18 cellular contexts compared by ENCODE assay signal in genomic region chr7:55080000-55080629, GRCh38.
"Had no signal": no experiment of that assay in that cellular context is flagged by ENCODE, and none has a peak within 500 bp of the region (broad histone marks: within the 10 kb centered on the region; RNA-seq: fewer than 3 reads in every experiment).

No MANE protein-coding gene starts in this region.

- H3K27ac Mint-ChIP-seq: activated B cell treated with CpG ODN at 0.5 μM for 24 hours; activated naive CD8-positive, alpha-beta T cell; naive thymus-derived CD4-positive, alpha-beta T cell; stimulated activated memory B cell treated with anti-CD40 and anti-IgM and Interleukin-4, amounts not matched to agents 10 μg/mL and 1 μg/mL and 100 μg/mL, for 72 hours had no signal

- DNase-seq: activated B cell treated with CpG ODN at 0.5 μM for 24 hours; activated CD4-positive, alpha-beta T cell treated with anti-CD3 and anti-CD28 coated beads for 48 hours; activated CD8-positive, alpha-beta memory T cell treated with anti-CD3 and anti-CD28 coated beads for 24 hours; activated gamma-delta T cell treated with Interleukin-2 at 50 U/mL for 16 hours; amniotic stem cell; central memory CD4-positive, alpha-beta T cell; effector CD4-positive, alpha-beta T cell; islet precursor cell; mucosa of descending colon; naive thymus-derived CD4-positive, alpha-beta T cell; stimulated activated CD4-positive, alpha-beta T cell treated with anti-CD3 and anti-CD28 coated beads, Interleukin-2, amount 100 ng/mL, for 48 hours; SW 1271; trophoblast cell had no signal

- H3K9me3 ChIP-seq: mucosa of descending colon had no signal

- H3K4me1 Mint-ChIP-seq: activated B cell treated with CpG ODN at 0.5 μM for 24 hours; naive thymus-derived CD4-positive, alpha-beta T cell; stimulated activated memory B cell treated with anti-CD40 and anti-IgM and Interleukin-4, amounts not matched to agents 10 μg/mL and 1 μg/mL and 100 μg/mL, for 72 hours had no signal

- H3K4me3 Mint-ChIP-seq: activated B cell treated with CpG ODN at 0.5 μM for 24 hours; activated naive CD8-positive, alpha-beta T cell; brain; naive thymus-derived CD4-positive, alpha-beta T cell; stimulated activated memory B cell treated with anti-CD40 and anti-IgM and Interleukin-4, amounts not matched to agents 10 μg/mL and 1 μg/mL and 100 μg/mL, for 72 hours had no signal

- H3K9ac ChIP-seq: parathyroid adenoma had no signal

- H3K27ac ChIP-seq: coronary artery, parathyroid adenoma had no signal

- H3K4me3 ChIP-seq: coronary artery, mucosa of descending colon had no signal

- H3K9me3 Mint-ChIP-seq: activated B cell treated with CpG ODN at 0.5 μM for 24 hours; brain; naive thymus-derived CD4-positive, alpha-beta T cell; stimulated activated memory B cell treated with anti-CD40 and anti-IgM and Interleukin-4, amounts not matched to agents 10 μg/mL and 1 μg/mL and 100 μg/mL, for 72 hours had no signal

- H3K36me3 Mint-ChIP-seq: activated naive CD8-positive, alpha-beta T cell; brain; naive thymus-derived CD4-positive, alpha-beta T cell; stimulated activated memory B cell treated with anti-CD40 and anti-IgM and Interleukin-4, amounts not matched to agents 10 μg/mL and 1 μg/mL and 100 μg/mL, for 72 hours had no signal

- ATAC-seq: mucosa of descending colon; naive thymus-derived CD4-positive, alpha-beta T cell; stimulated activated memory B cell treated with anti-CD40 and anti-IgM and Interleukin-4, amounts not matched to agents 10 μg/mL and 1 μg/mL and 100 μg/mL, for 72 hours had no signal
